Comparison of ENCODE assay signal across 16 cellular contexts in genomic region chr2:142190805-142191204, GRCh38. TPM values are rescaled to one million over a fixed set of nuclear protein-coding genes. Genes with fewer than 3 reads are reported as not detected.
DNase-seq lines count a peak whose midpoint lies in the region; TF ChIP-seq lines count a peak whose summit lies in the region.
"Had no signal": no experiment of that assay in that cellular context is flagged by ENCODE, and none has a peak within 500 bp of the region (broad histone marks: within the 10 kb centered on the region; RNA-seq: fewer than 3 reads in every experiment).

No MANE protein-coding gene starts in this region.

- POLR2A ChIA-PET in OCI-LY7 (lab: Charles Lee), result interaction anchor here (0.6 kb wide), 2 partner anchors 83 to 629 kb away, joined by 3 read pairs; no protein-coding TSS in a partner anchor

- intact Hi-C loops in OCI-LY7 (cut with micrococcal nuclease; ENCODE audit: unreplicated experiment), result no loop called here

- H3K9me3 ChIP-seq in OCI-LY7 (ENCODE audit: low read length), result peaks cover 7% of the 10 kb centered on the region; the same call in 1 of the 2 replicates
- H3K9me3 ChIP-seq: thyroid gland had no signal

- no peaks in the 10 kb centered on the region for H4K20me1 ChIP-seq in OCI-LY7 (ENCODE audit: insufficient read depth, low read length)

- DNase-seq in ELR (ENCODE audit: low read depth), result peak; percentile 57
- DNase-seq in OCI-LY7 (ENCODE audit: low spot score), result no peak
- peak; percentile 43 for DNase-seq in dedifferentiated amniotic fluid mesenchymal stem cell (ENCODE audit: extremely low spot score)
- DNase-seq in left kidney (ENCODE audit: low read depth, low spot score), result peak; percentile 1
- DNase-seq in central memory CD4-positive, alpha-beta T cell, result no peak
- no peak for DNase-seq in stimulated activated CD4-positive, alpha-beta T cell treated with anti-CD3 and anti-CD28 coated beads, Interleukin-12 subunit alpha, Interleukin-12 subunit beta, amount 100 ng/mL, for 4 hours
- DNase-seq in cortex of kidney (lab: John Stamatoyannopoulos, UW), result no peak
- no peak for DNase-seq in NCI-H187 treated with DMSO at 0.1 percent for 48 hours (lab: John Stamatoyannopoulos, UW)
- DNase-seq: activated naive CD4-positive, alpha-beta T cell; DND-41; head of caudate nucleus; NCI-H1092; NCI-H2171; RPMI8226; thyroid gland had no signal

- H3K36me3 ChIP-seq in OCI-LY7 (ENCODE audit: insufficient read depth, low read length), result no peaks in the 10 kb centered on the region
- H3K36me3 ChIP-seq: thyroid gland had no signal

- H3K79me2 ChIP-seq in OCI-LY7 (ENCODE audit: insufficient read depth, low read depth, low read length), result no peaks in the 10 kb centered on the region

- H3K4me1 ChIP-seq in OCI-LY7 (ENCODE audit: insufficient read depth, low read length, poor library complexity, severe bottlenecking), result peaks cover 6% of the 10 kb centered on the region
- H3K4me1 ChIP-seq: thyroid gland had no signal

- no peaks in the 10 kb centered on the region; the same call in 1 of the 2 replicates for H3K9me2 ChIP-seq in OCI-LY7 (ENCODE audit: insufficient read depth, low read length)

- no peak overlapping the region for H3K4me2 ChIP-seq in OCI-LY7 (ENCODE audit: low read length)

- H3K27ac ChIP-seq in OCI-LY7 (ENCODE audit: low read depth, low read length, poor library complexity, severe bottlenecking), result no peak overlapping the region
- H3K27ac ChIP-seq: C4-2B, thyroid gland had no signal

- H2AFZ ChIP-seq in OCI-LY7 (ENCODE audit: low read length), result peak overlapping the region; percentile 17; the same call in 1 of the 2 replicates

- CTCF ChIA-PET in OCI-LY7 (lab: Charles Lee; ENCODE audit: unreplicated experiment), result no interaction called here

- no peak overlapping the region for H3K4me3 ChIP-seq in OCI-LY7 (ENCODE audit: low read depth, low read length, poor library complexity, severe bottlenecking)
- H3K4me3 ChIP-seq: thyroid gland had no signal

- BruUV-seq in OCI-LY7 (replicated peaks; lab: Mats Ljungman, UMichigan), result no TSS peak

- no peak for TF ChIP-seq CTCF in OCI-LY7 (conservative IDR thresholded peaks at IDR 0.05; ENCODE audit: low read length)

RNA-seq across cellular contexts. Expression of gene LRP1B, which starts 60.0 kb away (rescaled TPM):
- total RNA-seq in OCI-LY7 (2014; rRNA removed; shearing (Covaris generic)), result not detected in 2 replicates
- total RNA-seq in OCI-LY7 (2022), result not detected in 2 replicates

Comparison
In these comparisons a context has a peak if more than half of its experiments do, and no peak if none do; other contexts are left out.
1. DNase-seq: peak in ELR (single experiment), dedifferentiated amniotic fluid mesenchymal stem cell (single experiment) and left kidney (single experiment); none in OCI-LY7 (single experiment), central memory CD4-positive, alpha-beta T cell (single experiment), stimulated activated CD4-positive, alpha-beta T cell treated with anti-CD3 and anti-CD28 coated beads, Interleukin-12 subunit alpha, Interleukin-12 subunit beta, amount 100 ng/mL, for 4 hours (single experiment), cortex of kidney (single experiment) and NCI-H187 treated with DMSO at 0.1 percent for 48 hours (single experiment).